Comparison of ENCODE assay signal across 3 cellular contexts in genomic region chr2:18656048-18656447, GRCh38.
A peak's percentile ranks its signal among the peaks of the same experiment; 100 is the strongest.
TF ChIP-seq lines count a peak whose summit lies in the region.

No MANE protein-coding gene starts in this region.

TF ChIP-seq in HepG2, 621 proteins besides CTCF, POLR2A, EP300 and RAD21:
- no peak for TF ChIP-seq ZFP36L2 (CRISPR knock-in tag; IDR thresholded peaks at IDR 0.05)
- TF ChIP-seq KMT2B (CRISPR knock-in tag; IDR thresholded peaks at IDR 0.05): no peak
- no peak for TF ChIP-seq ZNF589 (CRISPR knock-in tag; conservative IDR thresholded peaks at IDR 0.05)
- TF ChIP-seq ZNF839 (CRISPR knock-in tag; IDR thresholded peaks at IDR 0.05; ENCODE audit: borderline replicate concordance): no peak
- TF ChIP-seq ATRX (CRISPR knock-in tag; IDR thresholded peaks at IDR 0.05; ENCODE audit: borderline replicate concordance): no peak
- peak; percentile 100 for TF ChIP-seq MAFF (IDR thresholded peaks at IDR 0.05; ENCODE audit: low read depth, low read length)
- TF ChIP-seq NFRKB (IDR thresholded peaks at IDR 0.05): no peak
- TF ChIP-seq TAF15 (IDR thresholded peaks at IDR 0.05; ENCODE audit: low read depth, low read length, poor library complexity, severe bottlenecking): no peak
- TF ChIP-seq RARG (CRISPR knock-in tag; IDR thresholded peaks at IDR 0.05; ENCODE audit: low read depth): no peak
- TF ChIP-seq MAFK (conservative IDR thresholded peaks at IDR 0.05 in 1 of 2, IDR thresholded peaks at IDR 0.05 in 1 of 2; ENCODE audit: low read length in 2 of 2): peak; percentile 99 to 100
- TF ChIP-seq ZNF431 (CRISPR knock-in tag; IDR thresholded peaks at IDR 0.05; ENCODE audit: borderline replicate concordance, low read depth): no peak
- TF ChIP-seq HOXA9 (CRISPR knock-in tag; IDR thresholded peaks at IDR 0.05; ENCODE audit: borderline replicate concordance): no peak

TF ChIP-seq in IMR-90, 13 proteins besides CTCF, POLR2A, EP300 and RAD21:
- no peak for TF ChIP-seq RFX5 (IDR thresholded peaks at IDR 0.05; ENCODE audit: low read depth, low read length)
- TF ChIP-seq MAFK (IDR thresholded peaks at IDR 0.05; ENCODE audit: low read depth, low read length): peak; percentile 100
- no peak for TF ChIP-seq CHD1 (IDR thresholded peaks at IDR 0.05; ENCODE audit: low read depth, low read length)
- TF ChIP-seq BHLHE40 (IDR thresholded peaks at IDR 0.05; ENCODE audit: low read depth, low read length): no peak
- no peak for TF ChIP-seq CEBPB (IDR thresholded peaks at IDR 0.05; ENCODE audit: low read depth, low read length)

TF ChIP-seq in H1, 55 proteins besides CTCF, POLR2A, EP300 and RAD21:
- TF ChIP-seq BCL11A (IDR thresholded peaks at IDR 0.05; ENCODE audit: low read depth in 2 of 2, low read length in 2 of 2) (no peak), MAFK (IDR thresholded peaks at IDR 0.05; ENCODE audit: low read depth, low read length) (peak; percentile 98)
